16 cellular contexts compared by ENCODE assay signal in genomic region chr4:184115399-184115798, GRCh38.
"Had no signal": no experiment of that assay in that cellular context is flagged by ENCODE, and none has a peak within 500 bp of the region (broad histone marks: within the 10 kb centered on the region; RNA-seq: fewer than 3 reads in every experiment).

No MANE protein-coding gene starts in this region.

- H3K36me3 ChIP-seq: esophagus squamous epithelium, sigmoid colon, stomach, thoracic aorta, transverse colon had no signal

- H3K4me1 ChIP-seq: esophagus squamous epithelium, sigmoid colon, stomach, transverse colon had no signal

- H3K27ac Mint-ChIP-seq: naive thymus-derived CD4-positive, alpha-beta T cell had no signal

- ATAC-seq: left lobe of liver; naive thymus-derived CD4-positive, alpha-beta T cell had no signal

- H3K27me3 ChIP-seq: stomach, transverse colon had no signal

- H3K4me3 ChIP-seq: esophagus squamous epithelium, sigmoid colon, skin epidermis, stomach, thoracic aorta, transverse colon had no signal

- H3K4me3 Mint-ChIP-seq: naive thymus-derived CD4-positive, alpha-beta T cell had no signal

- DNase-seq: effector memory CD4-positive, alpha-beta T cell; esophagus squamous epithelium; foreskin fibroblast; mammary epithelial cell; naive thymus-derived CD4-positive, alpha-beta T cell; sigmoid colon; stimulated activated CD4-positive, alpha-beta T cell treated with anti-CD3 and anti-CD28 coated beads, Interleukin-2, amount 100 ng/mL, for 24 hours; stimulated activated CD4-positive, alpha-beta T cell treated with anti-CD3 and anti-CD28 coated beads, Interleukin-4, amount 100 ng/mL, for 4 hours; stimulated activated naive CD4-positive, alpha-beta T cell; stomach; substantia nigra; transverse colon had no signal

- H3K27ac ChIP-seq: epithelial cell of prostate, esophagus squamous epithelium, sigmoid colon, skin epidermis, stomach, thoracic aorta, transverse colon had no signal

- H3K9me3 ChIP-seq: esophagus squamous epithelium, stomach, thoracic aorta, transverse colon had no signal
